13 cellular contexts compared by ENCODE assay signal in the genomic region with DNA sequence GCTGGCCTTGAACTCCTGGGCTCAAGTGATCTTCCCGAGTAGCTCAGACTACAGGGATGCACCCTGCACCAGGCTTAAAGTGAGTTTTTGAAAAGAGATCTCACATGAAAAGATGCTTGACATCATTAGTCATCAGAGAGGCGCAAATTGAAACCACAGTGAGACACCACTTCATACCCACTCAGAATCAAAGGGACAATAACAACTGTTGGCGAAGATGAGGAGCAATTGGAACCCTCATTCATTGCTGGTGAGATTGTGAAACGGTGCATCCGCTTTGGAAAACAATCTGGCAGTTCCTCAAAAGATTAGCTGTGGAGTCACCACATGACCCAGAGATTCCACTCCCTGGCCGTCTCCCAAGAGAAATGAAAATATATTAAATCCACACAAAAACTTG.
DNase-seq lines count a peak whose midpoint lies in the region; ATAC-seq and TF ChIP-seq lines count a peak whose summit lies in the region.
"Had no signal": no experiment of that assay in that cellular context is flagged by ENCODE, and none has a peak within 500 bp of the region (broad histone marks: within the 10 kb centered on the region; RNA-seq: fewer than 3 reads in every experiment).

No MANE protein-coding gene starts in this region.

- H3K27ac Mint-ChIP-seq in naive B cell, result peak overlapping the region in 4 of 6 donors; percentile 51 to 83 (median 72)
- H3K27ac Mint-ChIP-seq: activated CD4-positive, alpha-beta memory T cell treated with anti-CD3 and anti-CD28 coated beads, Interleukin-2, amount 10 ng/mL, durations not matched to agents 7 days and 5 days had no signal

- no peak overlapping the region for H3K4me3 ChIP-seq in gastroesophageal sphincter
- H3K4me3 ChIP-seq: heart right ventricle had no signal

- no peak for TF ChIP-seq EP300 in gastroesophageal sphincter (IDR thresholded peaks at IDR 0.05)

- no peak overlapping the region for H3K27ac ChIP-seq in gastroesophageal sphincter
- H3K27ac ChIP-seq: heart right ventricle had no signal

- no peaks in the 10 kb centered on the region for H3K36me3 Mint-ChIP-seq in naive B cell

- TF ChIP-seq POLR2A in gastroesophageal sphincter (IDR thresholded peaks at IDR 0.05), result no peak

- ATAC-seq in naive B cell (ENCODE audit: low read depth in 2 of 2) (no peak), gastroesophageal sphincter (no peak)

- no peaks in the 10 kb centered on the region for H3K27me3 Mint-ChIP-seq in naive B cell
- H3K27me3 Mint-ChIP-seq: activated CD4-positive, alpha-beta memory T cell treated with anti-CD3 and anti-CD28 coated beads, Interleukin-2, amount 10 ng/mL, durations not matched to agents 7 days and 5 days had no signal

- no peaks in the 10 kb centered on the region for H3K9me3 Mint-ChIP-seq in naive B cell
- H3K9me3 Mint-ChIP-seq: activated CD4-positive, alpha-beta memory T cell treated with anti-CD3 and anti-CD28 coated beads, Interleukin-2, amount 10 ng/mL, durations not matched to agents 7 days and 5 days had no signal

- H3K9me3 ChIP-seq in gastroesophageal sphincter, result no peaks in the 10 kb centered on the region
- H3K9me3 ChIP-seq: heart right ventricle had no signal

- TF ChIP-seq CTCF in gastroesophageal sphincter (IDR thresholded peaks at IDR 0.05), result no peak

- no peaks in the 10 kb centered on the region for H3K27me3 ChIP-seq in gastroesophageal sphincter

- peaks cover 0 to 15% (median 0%) of the 10 kb centered on the region in 3 donors for H3K4me1 ChIP-seq in gastroesophageal sphincter

- no peak overlapping the region for H3K4me3 Mint-ChIP-seq in naive B cell
- H3K4me3 Mint-ChIP-seq: activated CD4-positive, alpha-beta memory T cell treated with anti-CD3 and anti-CD28 coated beads, Interleukin-2, amount 10 ng/mL, durations not matched to agents 7 days and 5 days had no signal

- DNase-seq in EL (peak; percentile 62), MV-4-11 (lab: John Stamatoyannopoulos, UW) (peak; percentile 54), amniotic epithelial cell (ENCODE audit: low read depth) (peak; percentile 84), naive B cell (no peak), ecto neural progenitor cell (ENCODE audit: low spot score) (no peak), islet precursor cell (no peak), AML-193 (lab: John Stamatoyannopoulos, UW) (no peak)
- DNase-seq: activated CD4-positive, alpha-beta memory T cell treated with anti-CD3 and anti-CD28 coated beads, Interleukin-2, amount 10 ng/mL, durations not matched to agents 7 days and 5 days; heart right ventricle; RPMI8226; stimulated activated CD4-positive, alpha-beta T cell treated with anti-CD3 and anti-CD28 coated beads, Interleukin-4, amount 100 ng/mL, for 4 hours; trophoblast cell had no signal

- peaks cover 40 to 54% (median 54%) of the 10 kb centered on the region in 3 donors for H3K4me1 Mint-ChIP-seq in naive B cell

- H3K36me3 ChIP-seq in gastroesophageal sphincter, result no peaks in the 10 kb centered on the region
- H3K36me3 ChIP-seq: heart right ventricle had no signal

- 57 to 64% methylated on average over 5 of the region's 6 CpGs for WGBS in gastroesophageal sphincter (ENCODE audit: low coverage in 1 of 2), 2 donors

Comparison
In these comparisons a context has a peak if more than half of its experiments do, and no peak if none do; other contexts are left out.
1. DNase-seq: peak in EL (single experiment), MV-4-11 (single experiment) and amniotic epithelial cell (single experiment); none in naive B cell (single experiment), ecto neural progenitor cell (single experiment), islet precursor cell (single experiment) and AML-193 (0 of 2).